ENCODE assay signal across 19 cellular contexts in genomic region chr9:73215249-73215648, GRCh38.
"Had no signal": no experiment of that assay in that cellular context is flagged by ENCODE, and none has a peak within 500 bp of the region (broad histone marks: within the 10 kb centered on the region; RNA-seq: fewer than 3 reads in every experiment).

No MANE protein-coding gene starts in this region.

- H3K27me3 ChIP-seq: brain microvascular endothelial cell, gastrocnemius medialis, right atrium auricular region, suprapubic skin, transverse colon had no signal

- H3K4me3 Mint-ChIP-seq: activated CD4-positive, alpha-beta memory T cell treated with anti-CD3 and anti-CD28 coated beads, Interleukin-2, amount 10 ng/mL, durations not matched to agents 7 days and 5 days; activated CD8-positive, alpha-beta memory T cell treated with anti-CD3 and anti-CD28 coated beads, Interleukin-2, amount 10 ng/mL, durations not matched to agents 7 days and 5 days; activated naive CD8-positive, alpha-beta T cell treated with anti-CD3 and anti-CD28 coated beads, Interleukin-2, amount 50 U/mL, for 24 hours; central memory CD8-positive, alpha-beta T cell; neural crest cell; stimulated activated naive CD8-positive, alpha-beta T cell treated with anti-CD3 and anti-CD28 coated beads, Interleukin-15, Interleukin-2, amounts not matched to agents 100 ng/mL and 50 ng/mL, for 24 hours; T-cell had no signal

- DNase-seq: activated CD4-positive, alpha-beta memory T cell treated with anti-CD3 and anti-CD28 coated beads, Interleukin-2, amount 10 ng/mL, durations not matched to agents 7 days and 5 days; activated CD4-positive, alpha-beta T cell treated with anti-CD3 and anti-CD28 coated beads for 48 hours; activated CD4-positive, CD25-positive, alpha-beta regulatory T cell; activated CD8-positive, alpha-beta memory T cell treated with anti-CD3 and anti-CD28 coated beads, Interleukin-2, amount 10 ng/mL, durations not matched to agents 7 days and 5 days; activated naive CD8-positive, alpha-beta T cell treated with anti-CD3 and anti-CD28 coated beads, Interleukin-2, amount 50 U/mL, for 24 hours; aorta; brain microvascular endothelial cell; gastrocnemius medialis; head of caudate nucleus; mammary epithelial cell; T-cell; transverse colon had no signal

- H3K4me1 ChIP-seq: gastrocnemius medialis, prostate gland, right atrium auricular region, suprapubic skin, transverse colon had no signal

- H3K27ac Mint-ChIP-seq: activated CD4-positive, alpha-beta memory T cell treated with anti-CD3 and anti-CD28 coated beads, Interleukin-2, amount 10 ng/mL, durations not matched to agents 7 days and 5 days; activated CD8-positive, alpha-beta memory T cell treated with anti-CD3 and anti-CD28 coated beads, Interleukin-2, amount 10 ng/mL, durations not matched to agents 7 days and 5 days; activated naive CD8-positive, alpha-beta T cell treated with anti-CD3 and anti-CD28 coated beads, Interleukin-2, amount 50 U/mL, for 24 hours; stimulated activated naive CD8-positive, alpha-beta T cell treated with anti-CD3 and anti-CD28 coated beads, Interleukin-15, Interleukin-2, amounts not matched to agents 100 ng/mL and 50 ng/mL, for 24 hours; T-cell had no signal

- H3K4me3 ChIP-seq: coronary artery, gastrocnemius medialis, prostate gland, right atrium auricular region, suprapubic skin, transverse colon had no signal

- H3K27ac ChIP-seq: brain microvascular endothelial cell, coronary artery, gastrocnemius medialis, prostate gland, right atrium auricular region, suprapubic skin, transverse colon had no signal

- H3K36me3 Mint-ChIP-seq: activated CD8-positive, alpha-beta memory T cell treated with anti-CD3 and anti-CD28 coated beads, Interleukin-2, amount 10 ng/mL, durations not matched to agents 7 days and 5 days; T-cell had no signal

- H3K9me3 ChIP-seq: gastrocnemius medialis, prostate gland, right atrium auricular region, suprapubic skin, transverse colon had no signal

- H3K9me3 Mint-ChIP-seq: activated CD4-positive, alpha-beta memory T cell treated with anti-CD3 and anti-CD28 coated beads, Interleukin-2, amount 10 ng/mL, durations not matched to agents 7 days and 5 days; central memory CD8-positive, alpha-beta T cell; stimulated activated naive CD8-positive, alpha-beta T cell treated with anti-CD3 and anti-CD28 coated beads, Interleukin-15, Interleukin-2, amounts not matched to agents 100 ng/mL and 50 ng/mL, for 24 hours; T-cell had no signal

- H3K36me3 ChIP-seq: brain microvascular endothelial cell, gastrocnemius medialis, prostate gland, right atrium auricular region, suprapubic skin, transverse colon had no signal

- H3K4me1 Mint-ChIP-seq: central memory CD8-positive, alpha-beta T cell; T-cell had no signal
